Comparison of ENCODE assay signal across 8 cellular contexts in genomic region chr20:44908987-44909871, GRCh38.
DNase-seq lines count a peak whose midpoint lies in the region; ATAC-seq, FAIRE-seq and TF ChIP-seq lines count a peak whose summit lies in the region.

No MANE protein-coding gene starts in this region.

- H3K4me1 ChIP-seq in mucosa of stomach (ENCODE audit: control insufficient read depth, insufficient read depth, low read length), result peaks cover 16% of the 10 kb centered on the region

- peak overlapping the region; percentile 79 for H3K4me3 ChIP-seq in AG04449 (ENCODE audit: low read depth, low read length)
- H3K4me3 ChIP-seq in brain microvascular endothelial cell (ENCODE audit: low read depth, low read length), result peak overlapping the region; percentile 77
- H3K4me3 ChIP-seq in mucosa of stomach (ENCODE audit: low read length), result peak overlapping the region; percentile 41

- in situ Hi-C loops in brain microvascular endothelial cell (cut with HindIII; ENCODE audit: low pct_ligation_motif_present, low sequenced_read_pairs), result no loop called here

- CTCF ChIA-PET in AG04449 (lab: Yijun Ruan, JAX), result interaction anchor here (0.8 to 1.7 kb wide), 3 partner anchors 8 to 162 kb away, joined by 3 to 4 read pairs (median 3); no protein-coding TSS in a partner anchor

- H3K9ac ChIP-seq in mucosa of stomach (ENCODE audit: low read length), result peak overlapping the region; percentile 5

- no peak for DNase-seq in AG04449 (ENCODE audit: low read depth, low spot score)
- DNase-seq in HTR-8/SVneo (ENCODE audit: insufficient read length, low spot score), result no peak
- no peak for DNase-seq in brain microvascular endothelial cell
- no peak for DNase-seq in NCI-H1105 (lab: John Stamatoyannopoulos, UW)
- no peak for DNase-seq in NCI-H524 treated with DMSO at 0.1 percent for 48 hours (lab: John Stamatoyannopoulos, UW)
- no peak for DNase-seq in NCI-H146 (lab: John Stamatoyannopoulos, UW)

- TF ChIP-seq CTCF in AG04449 (IDR thresholded peaks at IDR 0.05; ENCODE audit: insufficient read depth, low read length, missing control alignments) (no peak), brain microvascular endothelial cell (IDR thresholded peaks at IDR 0.05; ENCODE audit: low read depth, low read length, missing control alignments) (no peak)

- no peaks in the 10 kb centered on the region for H3K9me3 ChIP-seq in mucosa of stomach (ENCODE audit: control insufficient read depth, low read length)

- POLR2A ChIA-PET in AG04449 (lab: Yijun Ruan, JAX), result interaction anchor here (0.9 to 1.3 kb wide), 2 partner anchors 12 to 31 kb away, joined by 3 read pairs; no protein-coding TSS in a partner anchor

- H3K36me3 ChIP-seq in brain microvascular endothelial cell (replicated peaks) (peaks cover 41% of the 10 kb centered on the region), mucosa of stomach (ENCODE audit: control insufficient read depth, insufficient read depth, low read length) (no peaks in the 10 kb centered on the region)

- H3K27me3 ChIP-seq in brain microvascular endothelial cell (replicated peaks) (no peaks in the 10 kb centered on the region), mucosa of stomach (ENCODE audit: control insufficient read depth, insufficient read depth, low read length) (no peaks in the 10 kb centered on the region)

- ATAC-seq in GM21390 (IDR thresholded peaks at IDR 0.05; ENCODE audit: unreplicated experiment), result no peak

- H3K27ac ChIP-seq in brain microvascular endothelial cell, result no peak overlapping the region

- peak; percentile 28 for FAIRE-seq in HTR-8/SVneo (lab: Jason Lieb, UNC)
